ENCODE assay signal across 8 cellular contexts in genomic region chr20:57388953-57389694, GRCh38. TPM values are rescaled to one million over a fixed set of nuclear protein-coding genes. Genes with fewer than 3 reads are reported as not detected.
A peak's percentile ranks its signal among the peaks of the same experiment; 100 is the strongest.
DNase-seq lines count a peak whose midpoint lies in the region; ATAC-seq, FAIRE-seq and TF ChIP-seq lines count a peak whose summit lies in the region.

No MANE protein-coding gene starts in this region.

- peak overlapping the region; percentile 44 for H3K27ac ChIP-seq in endothelial cell of umbilical vein (ENCODE audit: insufficient read depth, low read depth, low read length)

- no peaks in the 10 kb centered on the region for H3K27me3 ChIP-seq in endothelial cell of umbilical vein (ENCODE audit: control insufficient read depth in 2 of 2, insufficient read depth in 2 of 2, low read length in 2 of 2)

- H3K4me3 Mint-ChIP-seq in activated CD4-positive, alpha-beta memory T cell treated with anti-CD3 and anti-CD28 coated beads, Interleukin-2, amount 10 ng/mL, durations not matched to agents 7 days and 5 days, result peak overlapping the region; percentile 80
- peak overlapping the region; percentile 49 for H3K4me3 Mint-ChIP-seq in mesothelial cell of epicardium
- peak overlapping the region; percentile 95 to 96 for H3K4me3 Mint-ChIP-seq in stimulated activated naive CD8-positive, alpha-beta T cell treated with anti-CD3 and anti-CD28 coated beads, Interleukin-15, amount 100 ng/mL, for 72 hours

- H2AFZ ChIP-seq in endothelial cell of umbilical vein (ENCODE audit: low read depth, low read length), result peak overlapping the region; percentile 91

- H3K79me2 ChIP-seq in endothelial cell of umbilical vein (ENCODE audit: control insufficient read depth, insufficient read depth, low read length), result peaks cover 15% of the 10 kb centered on the region

- H3K4me3 ChIP-seq in AG04449 (ENCODE audit: low read depth, low read length), result 0 out of 2 replicates have a peak overlapping the region, but pooled peaks have one; percentile 8
- peak overlapping the region in 1 of 3 experiments; percentile 20 for H3K4me3 ChIP-seq in endothelial cell of umbilical vein (replicated peaks in 1 of 3; ENCODE audit: insufficient read depth in 1 of 3, low read depth in 1 of 3, low read length in 3 of 3)

- peak; percentile 37 for FAIRE-seq in endothelial cell of umbilical vein (lab: Jason Lieb, UNC)

- H3K9me1 ChIP-seq in endothelial cell of umbilical vein (replicated peaks; ENCODE audit: control insufficient read depth, extremely low read depth, insufficient read depth, low read length), result no peaks in the 10 kb centered on the region

- H3K4me2 ChIP-seq in endothelial cell of umbilical vein (ENCODE audit: insufficient read depth, low read length), result peak overlapping the region; percentile 50

- no peaks in the 10 kb centered on the region for H3K9me3 ChIP-seq in endothelial cell of umbilical vein (replicated peaks; ENCODE audit: control insufficient read depth, insufficient read depth, low read length)

- no peak overlapping the region for H3K9ac ChIP-seq in endothelial cell of umbilical vein (replicated peaks; ENCODE audit: extremely low read depth, insufficient read depth, low read length)

- no peaks in the 10 kb centered on the region for H3K27me3 Mint-ChIP-seq in activated CD4-positive, alpha-beta memory T cell treated with anti-CD3 and anti-CD28 coated beads, Interleukin-2, amount 10 ng/mL, durations not matched to agents 7 days and 5 days
- no peaks in the 10 kb centered on the region for H3K27me3 Mint-ChIP-seq in mesothelial cell of epicardium (ENCODE audit: low read depth)
- no peaks in the 10 kb centered on the region for H3K27me3 Mint-ChIP-seq in stimulated activated naive CD8-positive, alpha-beta T cell treated with anti-CD3 and anti-CD28 coated beads, Interleukin-15, amount 100 ng/mL, for 72 hours

- ATAC-seq in GM18907 (IDR thresholded peaks at IDR 0.05; ENCODE audit: unreplicated experiment), result peak; percentile 19
- ATAC-seq in stimulated activated naive CD8-positive, alpha-beta T cell treated with anti-CD3 and anti-CD28 coated beads, Interleukin-15, amount 100 ng/mL, for 72 hours, result peak; percentile 6

- POLR2A ChIA-PET in AG04449 (lab: Yijun Ruan, JAX), result no interaction called here
- POLR2A ChIA-PET in activated CD4-positive, alpha-beta memory T cell treated with anti-CD3 and anti-CD28 coated beads, Interleukin-2, amount 10 ng/mL, durations not matched to agents 7 days and 5 days (lab: Charles Lee), result interaction anchor here (1.0 to 7.1 kb wide), 12 partner anchors 7 to 231 kb away, joined by 3 to 157 read pairs (median 6); partner anchors contain the start of genes RAE1 and ZBP1
- POLR2A ChIA-PET in endothelial cell of umbilical vein (lab: Charles Lee), result no interaction called here

- H3K36me3 Mint-ChIP-seq in activated CD4-positive, alpha-beta memory T cell treated with anti-CD3 and anti-CD28 coated beads, Interleukin-2, amount 10 ng/mL, durations not matched to agents 7 days and 5 days (ENCODE audit: low read depth), result peaks cover 25% of the 10 kb centered on the region
- peaks cover 2% of the 10 kb centered on the region for H3K36me3 Mint-ChIP-seq in mesothelial cell of epicardium

- BruUV-seq in endothelial cell of umbilical vein (replicated peaks; lab: Mats Ljungman, UMichigan), result no TSS peak

- CTCF ChIA-PET in AG04449 (lab: Yijun Ruan, JAX) (interaction anchor here (1.0 to 2.4 kb wide), 5 partner anchors 9 to 109 kb away, joined by 4 to 10 read pairs (median 8); no protein-coding TSS in a partner anchor), endothelial cell of umbilical vein (lab: Charles Lee) (interaction anchor here (0.7 to 3.2 kb wide), 5 partner anchors 29 to 834 kb away, joined by 3 to 8 read pairs (median 5); no protein-coding TSS in a partner anchor)
- CTCF ChIA-PET in activated CD4-positive, alpha-beta memory T cell treated with anti-CD3 and anti-CD28 coated beads, Interleukin-2, amount 10 ng/mL, durations not matched to agents 7 days and 5 days (lab: Charles Lee), result interaction anchor here (0.8 to 5.1 kb wide), 10 partner anchors 7 to 239 kb away, joined by 3 to 40 read pairs (median 5); no protein-coding TSS in a partner anchor

- H3K27ac Mint-ChIP-seq in activated CD4-positive, alpha-beta memory T cell treated with anti-CD3 and anti-CD28 coated beads, Interleukin-2, amount 10 ng/mL, durations not matched to agents 7 days and 5 days, result peak overlapping the region; percentile 90
- peak overlapping the region; percentile 67 for H3K27ac Mint-ChIP-seq in mesothelial cell of epicardium
- H3K27ac Mint-ChIP-seq in stimulated activated naive CD8-positive, alpha-beta T cell treated with anti-CD3 and anti-CD28 coated beads, Interleukin-15, amount 100 ng/mL, for 72 hours, result peak overlapping the region; percentile 98

- no peak for TF ChIP-seq POLR2A in endothelial cell of umbilical vein (IDR thresholded peaks at IDR 0.05; ENCODE audit: low read depth, low read length)

- H3K4me1 Mint-ChIP-seq in activated CD4-positive, alpha-beta memory T cell treated with anti-CD3 and anti-CD28 coated beads, Interleukin-2, amount 10 ng/mL, durations not matched to agents 7 days and 5 days, result peaks cover 34% of the 10 kb centered on the region
- peaks cover 30% of the 10 kb centered on the region for H3K4me1 Mint-ChIP-seq in mesothelial cell of epicardium
- H3K4me1 Mint-ChIP-seq in stimulated activated naive CD8-positive, alpha-beta T cell treated with anti-CD3 and anti-CD28 coated beads, Interleukin-15, amount 100 ng/mL, for 72 hours, result peaks cover 30% of the 10 kb centered on the region

- intact Hi-C loops in endothelial cell of umbilical vein (cut with micrococcal nuclease), result loop anchor here (1.0 to 10.0 kb wide), 2 partner anchors 87 to 326 kb away; partner anchors contain the start of gene PMEPA1

- dilution Hi-C loops in endothelial cell of umbilical vein (cut with MboI; ENCODE audit: extremely low pct_ligation_motif_present, low sequenced_read_pairs), result no loop called here

- no peaks in the 10 kb centered on the region for H4K20me1 ChIP-seq in endothelial cell of umbilical vein (replicated peaks; ENCODE audit: control insufficient read depth, extremely low read depth, insufficient read depth, low read length)

- H3K4me1 ChIP-seq in endothelial cell of umbilical vein (ENCODE audit: control insufficient read depth, extremely low read depth, insufficient read depth, low read length), result peaks cover 16% of the 10 kb centered on the region

- TF ChIP-seq CTCF in AG04449 (IDR thresholded peaks at IDR 0.05; ENCODE audit: insufficient read depth, low read length, missing control alignments), result peak; percentile 7
- TF ChIP-seq CTCF in endothelial cell of umbilical vein (IDR thresholded peaks at IDR 0.05; ENCODE audit: extremely low read depth in 1 of 2, insufficient read depth in 1 of 2, low read depth in 1 of 2, low read length in 2 of 2), result peak; percentile 15 to 36
- no peak for TF ChIP-seq CTCF in mesothelial cell of epicardium (IDR thresholded peaks at IDR 0.05; ENCODE audit: unreplicated experiment)

- no peaks in the 10 kb centered on the region for H3K9me3 Mint-ChIP-seq in activated CD4-positive, alpha-beta memory T cell treated with anti-CD3 and anti-CD28 coated beads, Interleukin-2, amount 10 ng/mL, durations not matched to agents 7 days and 5 days
- H3K9me3 Mint-ChIP-seq in mesothelial cell of epicardium, result no peaks in the 10 kb centered on the region
- no peaks in the 10 kb centered on the region for H3K9me3 Mint-ChIP-seq in stimulated activated naive CD8-positive, alpha-beta T cell treated with anti-CD3 and anti-CD28 coated beads, Interleukin-15, amount 100 ng/mL, for 72 hours

- DNase-seq in AG04449 (ENCODE audit: low read depth, low spot score) (no peak), NCI-H146 (lab: John Stamatoyannopoulos, UW) (peak; percentile 91), endothelial cell of umbilical vein (ENCODE audit: low read depth, low spot score) (peak; percentile 45), mesothelial cell of epicardium (ENCODE audit: low spot score in 2 of 2, unreplicated experiment in 2 of 2) (peak in 1 of 2 experiments; percentile 57), GOT3 (lab: John Stamatoyannopoulos, UW) (no peak)
- DNase-seq in activated CD4-positive, alpha-beta memory T cell treated with anti-CD3 and anti-CD28 coated beads, Interleukin-2, amount 10 ng/mL, durations not matched to agents 7 days and 5 days, result peak; percentile 67
- DNase-seq in stimulated activated naive CD8-positive, alpha-beta T cell treated with anti-CD3 and anti-CD28 coated beads, Interleukin-15, amount 100 ng/mL, for 72 hours, result peak; percentile 65 to 71

- H3K36me3 ChIP-seq in endothelial cell of umbilical vein (ENCODE audit: control insufficient read depth in 2 of 2, extremely low read depth in 1 of 2, insufficient read depth in 2 of 2, low read length in 2 of 2), result peaks cover 0 to 8% of the 10 kb centered on the region in 2 experiments

RNA-seq across cellular contexts. Expression of gene RBM38, which starts 2.1 kb away (rescaled TPM):
- 100 to 1,000 TPM; 116 to 119 TPM for total RNA-seq in activated CD4-positive, alpha-beta memory T cell treated with anti-CD3 and anti-CD28 coated beads, Interleukin-2, amount 10 ng/mL, durations not matched to agents 7 days and 5 days
- 22.1 and 27.5 TPM in 2 replicates for total RNA-seq in endothelial cell of umbilical vein
- 37.4 and 49.0 TPM in 2 replicates for polyA plus RNA-seq in endothelial cell of umbilical vein
- polyA plus RNA-seq in endothelial cell of umbilical vein (2011; cell fraction: cytosol; rRNA removed), result 17.9 and 21.1 TPM in 2 replicates
- 9.5 and 10.4 TPM in 2 replicates for polyA plus RNA-seq in endothelial cell of umbilical vein (2011; cell fraction: nucleus; rRNA removed)
- polyA plus RNA-seq in endothelial cell of umbilical vein (2012), result 16.4 and 24.6 TPM in 2 replicates
- polyA minus RNA-seq in endothelial cell of umbilical vein, result 12.6 and 13.7 TPM in 2 replicates
- polyA minus RNA-seq in endothelial cell of umbilical vein (2011; cell fraction: cytosol; rRNA and poly(A)+ RNA removed), result 20.5 TPM
- 2.4 and 4.1 TPM in 2 replicates for polyA minus RNA-seq in endothelial cell of umbilical vein (2011; cell fraction: nucleus; rRNA and poly(A)+ RNA removed)
- 23.8 to 25.6 TPM (median 25.3 TPM) in 3 replicates for total RNA-seq in mesothelial cell of epicardium

RNA-seq across cellular contexts. Expression of gene RAE1, which starts 38.1 kb away (rescaled TPM):
- 10 to 100 TPM; 33.8 to 35.3 TPM for total RNA-seq in activated CD4-positive, alpha-beta memory T cell treated with anti-CD3 and anti-CD28 coated beads, Interleukin-2, amount 10 ng/mL, durations not matched to agents 7 days and 5 days
- total RNA-seq in endothelial cell of umbilical vein (34.1 and 37.1 TPM in 2 replicates), mesothelial cell of epicardium (44.3 to 45.2 TPM (median 44.4 TPM) in 3 replicates)
- polyA plus RNA-seq in endothelial cell of umbilical vein, result 38.1 and 55.8 TPM in 2 replicates
- 59.9 and 63.4 TPM in 2 replicates for polyA plus RNA-seq in endothelial cell of umbilical vein (2011; cell fraction: cytosol; rRNA removed)
- polyA plus RNA-seq in endothelial cell of umbilical vein (2011; cell fraction: nucleus; rRNA removed), result 90.9 and 107 TPM in 2 replicates
- polyA plus RNA-seq in endothelial cell of umbilical vein (2012), result 36.1 and 43.6 TPM in 2 replicates
- polyA minus RNA-seq in endothelial cell of umbilical vein, result 60.0 and 69.2 TPM in 2 replicates
- polyA minus RNA-seq in endothelial cell of umbilical vein (2011; cell fraction: cytosol; rRNA and poly(A)+ RNA removed), result 50.8 TPM
- polyA minus RNA-seq in endothelial cell of umbilical vein (2011; cell fraction: nucleus; rRNA and poly(A)+ RNA removed), result 46.8 and 74.9 TPM in 2 replicates

RNA-seq across cellular contexts. Expression of gene SPO11, which starts 59.5 kb away (rescaled TPM):
- total RNA-seq in activated CD4-positive, alpha-beta memory T cell treated with anti-CD3 and anti-CD28 coated beads, Interleukin-2, amount 10 ng/mL, durations not matched to agents 7 days and 5 days, result not detected
- total RNA-seq in endothelial cell of umbilical vein (not detected in 2 replicates), mesothelial cell of epicardium (not detected in 3 replicates)
- polyA plus RNA-seq in endothelial cell of umbilical vein, result not detected in 2 replicates
- polyA plus RNA-seq in endothelial cell of umbilical vein (2011; cell fraction: cytosol; rRNA removed), result not detected in 2 replicates
- polyA plus RNA-seq in endothelial cell of umbilical vein (2011; cell fraction: nucleus; rRNA removed), result not detected in 2 replicates
- polyA plus RNA-seq in endothelial cell of umbilical vein (2012), result not detected in 2 replicates
- not detected in 2 replicates for polyA minus RNA-seq in endothelial cell of umbilical vein
- not detected for polyA minus RNA-seq in endothelial cell of umbilical vein (2011; cell fraction: cytosol; rRNA and poly(A)+ RNA removed)
- not detected in 2 replicates for polyA minus RNA-seq in endothelial cell of umbilical vein (2011; cell fraction: nucleus; rRNA and poly(A)+ RNA removed)

Comparison
In these comparisons a context has a peak if more than half of its experiments do, and no peak if none do; other contexts are left out.
1. DNase-seq: peak in NCI-H146 (single experiment), activated CD4-positive, alpha-beta memory T cell treated with anti-CD3 and anti-CD28 coated beads, Interleukin-2, amount 10 ng/mL, durations not matched to agents 7 days and 5 days (single experiment), endothelial cell of umbilical vein (single experiment) and stimulated activated naive CD8-positive, alpha-beta T cell treated with anti-CD3 and anti-CD28 coated beads, Interleukin-15, amount 100 ng/mL, for 72 hours (2 of 2); none in AG04449 (single experiment) and GOT3 (single experiment).
2. Peak in every context shown above with its lines, with median percentiles within 50 percentile points of each other: H3K27ac Mint-ChIP-seq and H3K4me3 Mint-ChIP-seq.